Comparison of ENCODE assay signal across 29 cellular contexts in the genomic region with DNA sequence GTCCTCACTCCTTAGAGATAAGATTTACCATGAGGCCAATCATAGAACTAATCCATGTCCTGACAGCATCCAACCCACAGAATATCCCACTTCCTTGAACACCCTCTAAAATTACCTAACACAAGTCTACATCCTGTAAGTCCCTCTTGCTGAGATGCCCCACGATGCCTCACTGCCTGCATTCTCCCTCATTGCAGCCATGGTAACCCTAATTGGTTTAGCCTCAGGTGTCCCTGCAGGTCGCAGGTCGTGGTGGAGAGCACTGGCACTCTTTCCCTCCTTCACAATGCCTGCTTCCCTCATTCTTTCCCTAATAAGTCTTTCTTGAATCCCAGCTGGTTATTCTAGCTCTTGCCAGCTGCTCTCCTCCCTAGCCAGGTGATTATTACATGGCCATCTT. TPM values are rescaled to one million over a fixed set of nuclear protein-coding genes. Genes with fewer than 3 reads are reported as not detected.
"Had no signal": no experiment of that assay in that cellular context is flagged by ENCODE, and none has a peak within 500 bp of the region (broad histone marks: within the 10 kb centered on the region; RNA-seq: fewer than 3 reads in every experiment).

No MANE protein-coding gene starts in this region.

- H3K9me3 Mint-ChIP-seq: T-helper 2 cell treated with Interferon-gamma antibody and Interleukin-4, amounts not matched to agents 5 μg/mL and 100 μg/mL, for 36 hours had no signal

- H3K27ac Mint-ChIP-seq: activated naive CD8-positive, alpha-beta T cell; naive thymus-derived CD4-positive, alpha-beta T cell; stimulated activated naive CD8-positive, alpha-beta T cell treated with anti-CD3 and anti-CD28 coated beads, Interleukin-15, Interleukin-2, amounts not matched to agents 100 ng/mL and 50 ng/mL, for 24 hours; T-helper 2 cell treated with Interferon-gamma antibody and Interleukin-4, amounts not matched to agents 5 μg/mL and 100 μg/mL, for 36 hours had no signal

- H3K27me3 ChIP-seq: colonic mucosa, gastrocnemius medialis, hepatocyte, pancreas, upper lobe of left lung, vagina had no signal

- H3K36me3 ChIP-seq: cardiac muscle cell, colonic mucosa, gastrocnemius medialis, pancreas, prostate gland, upper lobe of left lung, vagina had no signal

- ATAC-seq: activated CD4-positive, CD25-positive, alpha-beta regulatory T cell treated with anti-CD3 and anti-CD28 coated beads, Interleukin-2, amount 50 U/mL, for 24 hours; gastrocnemius medialis; naive thymus-derived CD4-positive, alpha-beta T cell; pancreas; sciatic nerve had no signal

- H3K79me2 ChIP-seq: hepatocyte had no signal

- H3K36me3 Mint-ChIP-seq: activated naive CD8-positive, alpha-beta T cell; naive thymus-derived CD4-positive, alpha-beta T cell had no signal

- H3K4me3 ChIP-seq: cardiac muscle cell, colonic mucosa, gastrocnemius medialis, hepatocyte, pancreas, prostate gland, skin epidermis, upper lobe of left lung, vagina had no signal

- H3K4me1 ChIP-seq: colonic mucosa, gastrocnemius medialis, pancreas, prostate gland, upper lobe of left lung, vagina had no signal

- H3K27ac ChIP-seq: cardiac muscle cell, colonic mucosa, gastrocnemius medialis, hepatocyte, pancreas, prostate gland, skin epidermis, upper lobe of left lung, vagina had no signal

- H3K4me1 Mint-ChIP-seq: naive thymus-derived CD4-positive, alpha-beta T cell had no signal

- H3K4me3 Mint-ChIP-seq: activated naive CD8-positive, alpha-beta T cell; naive thymus-derived CD4-positive, alpha-beta T cell; stimulated activated naive CD8-positive, alpha-beta T cell treated with anti-CD3 and anti-CD28 coated beads, Interleukin-15, Interleukin-2, amounts not matched to agents 100 ng/mL and 50 ng/mL, for 24 hours; T-helper 2 cell treated with Interferon-gamma antibody and Interleukin-4, amounts not matched to agents 5 μg/mL and 100 μg/mL, for 36 hours had no signal

- H3K4me2 ChIP-seq: hepatocyte had no signal

- DNase-seq: activated CD4-positive, alpha-beta T cell treated with anti-CD3 and anti-CD28 coated beads for 48 hours; activated CD4-positive, alpha-beta T cell treated with anti-CD3 and anti-CD28 coated beads, Interleukin-2, amount 50 U/mL, for 48 hours; activated CD8-positive, alpha-beta memory T cell treated with anti-CD3 and anti-CD28 coated beads for 24 hours; activated effector memory CD4-positive, alpha-beta T cell treated with Interleukin-2 at 50 U/mL for 16 hours; activated naive CD4-positive, alpha-beta T cell treated with Interleukin-2 at 50 U/mL for 16 hours; anterior cingulate cortex; cerebellar nuclear complex; colonic mucosa; effector CD8-positive, alpha-beta T cell; gastrocnemius medialis; islet precursor cell; midbrain; naive thymus-derived CD4-positive, alpha-beta T cell; nucleus accumbens; pancreas; stimulated activated CD4-positive, alpha-beta T cell treated with anti-CD3 and anti-CD28 coated beads, Interleukin-12 subunit alpha, Interleukin-12 subunit beta, amount 100 ng/mL, for 4 hours; stimulated activated CD4-positive, alpha-beta T cell treated with anti-CD3 and anti-CD28 coated beads, Interleukin-4, amount 100 ng/mL, for 1 hour; upper lobe of left lung had no signal

RNA-seq across cellular contexts. Expression of a gene that starts 35.3 kb away (rescaled TPM):
- total RNA-seq: dermis microvascular lymphatic vessel endothelial cell had no signal
- polyA plus RNA-seq: naive thymus-derived CD4-positive, alpha-beta T cell had no signal
